1 cellular context compared by ENCODE assay signal in genomic region chr1:1757422-1758058, GRCh38.
TF ChIP-seq lines count a peak whose summit lies in the region.

No MANE protein-coding gene starts in this region.

TF ChIP-seq in HepG2, 621 proteins besides CTCF, POLR2A, EP300 and RAD21:
- no peak for TF ChIP-seq NRL (CRISPR knock-in tag; IDR thresholded peaks at IDR 0.05; ENCODE audit: borderline replicate concordance)
- TF ChIP-seq, protein P1, sequence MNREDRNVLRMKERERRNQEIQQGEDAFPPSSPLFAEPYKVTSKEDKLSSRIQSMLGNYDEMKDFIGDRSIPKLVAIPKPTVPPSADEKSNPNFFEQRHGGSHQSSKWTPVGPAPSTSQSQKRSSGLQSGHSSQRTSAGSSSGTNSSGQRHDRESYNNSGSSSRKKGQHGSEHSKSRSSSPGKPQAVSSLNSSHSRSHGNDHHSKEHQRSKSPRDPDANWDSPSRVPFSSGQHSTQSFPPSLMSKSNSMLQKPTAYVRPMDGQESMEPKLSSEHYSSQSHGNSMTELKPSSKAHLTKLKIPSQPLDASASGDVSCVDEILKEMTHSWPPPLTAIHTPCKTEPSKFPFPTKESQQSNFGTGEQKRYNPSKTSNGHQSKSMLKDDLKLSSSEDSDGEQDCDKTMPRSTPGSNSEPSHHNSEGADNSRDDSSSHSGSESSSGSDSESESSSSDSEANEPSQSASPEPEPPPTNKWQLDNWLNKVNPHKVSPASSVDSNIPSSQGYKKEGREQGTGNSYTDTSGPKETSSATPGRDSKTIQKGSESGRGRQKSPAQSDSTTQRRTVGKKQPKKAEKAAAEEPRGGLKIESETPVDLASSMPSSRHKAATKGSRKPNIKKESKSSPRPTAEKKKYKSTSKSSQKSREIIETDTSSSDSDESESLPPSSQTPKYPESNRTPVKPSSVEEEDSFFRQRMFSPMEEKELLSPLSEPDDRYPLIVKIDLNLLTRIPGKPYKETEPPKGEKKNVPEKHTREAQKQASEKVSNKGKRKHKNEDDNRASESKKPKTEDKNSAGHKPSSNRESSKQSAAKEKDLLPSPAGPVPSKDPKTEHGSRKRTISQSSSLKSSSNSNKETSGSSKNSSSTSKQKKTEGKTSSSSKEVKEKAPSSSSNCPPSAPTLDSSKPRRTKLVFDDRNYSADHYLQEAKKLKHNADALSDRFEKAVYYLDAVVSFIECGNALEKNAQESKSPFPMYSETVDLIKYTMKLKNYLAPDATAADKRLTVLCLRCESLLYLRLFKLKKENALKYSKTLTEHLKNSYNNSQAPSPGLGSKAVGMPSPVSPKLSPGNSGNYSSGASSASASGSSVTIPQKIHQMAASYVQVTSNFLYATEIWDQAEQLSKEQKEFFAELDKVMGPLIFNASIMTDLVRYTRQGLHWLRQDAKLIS (CRISPR knock-in tag; IDR thresholded peaks at IDR 0.05), result no peak
- no peak for TF ChIP-seq ZBTB3 (CRISPR knock-in tag; IDR thresholded peaks at IDR 0.05; ENCODE audit: borderline replicate concordance, low read depth)
- no peak for TF ChIP-seq ZBTB37 (CRISPR knock-in tag; IDR thresholded peaks at IDR 0.05)
- no peak for TF ChIP-seq PLRG1 (conservative IDR thresholded peaks at IDR 0.05)
- no peak for TF ChIP-seq HDAC6 (IDR thresholded peaks at IDR 0.05; ENCODE audit: low read depth, low read length)
- TF ChIP-seq MXI1 (IDR thresholded peaks at IDR 0.05; ENCODE audit: borderline replicate concordance, low read depth, low read length), result no peak
- TF ChIP-seq, protein P2, sequence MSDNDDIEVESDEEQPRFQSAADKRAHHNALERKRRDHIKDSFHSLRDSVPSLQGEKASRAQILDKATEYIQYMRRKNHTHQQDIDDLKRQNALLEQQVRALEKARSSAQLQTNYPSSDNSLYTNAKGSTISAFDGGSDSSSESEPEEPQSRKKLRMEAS (IDR thresholded peaks at IDR 0.05), result no peak
- no peak for TF ChIP-seq ZBTB38 (CRISPR knock-in tag; IDR thresholded peaks at IDR 0.05)
- TF ChIP-seq SRSF1 (optimal IDR thresholded peaks at IDR 0.05; ENCODE audit: low read depth, low read length), result no peak
- no peak for TF ChIP-seq ZNF383 (CRISPR knock-in tag; IDR thresholded peaks at IDR 0.05; ENCODE audit: borderline replicate concordance)
- TF ChIP-seq ZNF570 (CRISPR knock-in tag; IDR thresholded peaks at IDR 0.05; ENCODE audit: borderline replicate concordance), result no peak
